Comparison of ENCODE assay signal across 13 cellular contexts in genomic region chr11:112583246-112583893, GRCh38.
DNase-seq lines count a peak whose midpoint lies in the region; ATAC-seq lines count a peak whose summit lies in the region.
"Had no signal": no experiment of that assay in that cellular context is flagged by ENCODE, and none has a peak within 500 bp of the region (broad histone marks: within the 10 kb centered on the region; RNA-seq: fewer than 3 reads in every experiment).

No MANE protein-coding gene starts in this region.

- 0 out of 2 replicates have a peak overlapping the region, but pooled peaks have one; percentile 4 for H3K27ac ChIP-seq in SK-N-MC
- no peak overlapping the region for H3K27ac ChIP-seq in substantia nigra (ENCODE audit: low read depth, low read length, poor library complexity, severe bottlenecking)
- H3K27ac ChIP-seq: epithelial cell of prostate, parathyroid adenoma, vagina had no signal

- H3K9ac ChIP-seq in SK-N-MC (ENCODE audit: insufficient read length), result no peak overlapping the region
- H3K9ac ChIP-seq: parathyroid adenoma had no signal

- no peaks in the 10 kb centered on the region for H3K36me3 ChIP-seq in SK-N-MC (ENCODE audit: insufficient read depth, low read length)
- H3K36me3 ChIP-seq: vagina had no signal

- H3K4me3 ChIP-seq in SK-N-MC, result no peak overlapping the region
- H3K4me3 ChIP-seq: vagina had no signal

- ATAC-seq in GM18519 (IDR thresholded peaks at IDR 0.05; ENCODE audit: low FRiP score, unreplicated experiment) (peak; percentile 86), GM21367 (IDR thresholded peaks at IDR 0.05; ENCODE audit: unreplicated experiment) (peak; percentile 89), HG03060 (IDR thresholded peaks at IDR 0.05; ENCODE audit: low read depth, unreplicated experiment) (peak; percentile 75)

- no peaks in the 10 kb centered on the region for H3K9me3 ChIP-seq in SK-N-MC (ENCODE audit: low read depth, low read length)
- H3K9me3 ChIP-seq: vagina had no signal

- DNase-seq in SK-N-MC (ENCODE audit: low read depth, low spot score) (no peak), HUDEP-2 (lab: John Stamatoyannopoulos, UW; ENCODE audit: unreplicated experiment in 76 of 76) (no peak), substantia nigra (lab: John Stamatoyannopoulos, UW) (no peak), AML-193 (lab: John Stamatoyannopoulos, UW) (no peak), NCI-H510A treated with DMSO at 0.1 percent for 48 hours (lab: John Stamatoyannopoulos, UW) (no peak)
- DNase-seq: activated CD4-positive, alpha-beta T cell treated with anti-CD3 and anti-CD28 coated beads, Interleukin-2, amount 50 U/mL, for 4 hours; NCI-H1105 treated with DMSO at 0.1 percent for 48 hours had no signal
